Comparison of ENCODE assay signal across 10 cellular contexts in genomic region chr3:112405845-112406244, GRCh38.
A peak's percentile ranks its signal among the peaks of the same experiment; 100 is the strongest.
DNase-seq lines count a peak whose midpoint lies in the region; ATAC-seq lines count a peak whose summit lies in the region.
"Had no signal": no experiment of that assay in that cellular context is flagged by ENCODE, and none has a peak within 500 bp of the region (broad histone marks: within the 10 kb centered on the region; RNA-seq: fewer than 3 reads in every experiment).

No MANE protein-coding gene starts in this region.

- H3K9me3 Mint-ChIP-seq in activated T-helper 17 cell treated with anti-CD3 and anti-CD28 coated beads, Interleukin-2, amount 50 U/mL, for 72 hours: no peaks in the 10 kb centered on the region
- H3K9me3 Mint-ChIP-seq: central memory CD8-positive, alpha-beta T cell had no signal

- H3K36me3 Mint-ChIP-seq in activated T-helper 17 cell treated with anti-CD3 and anti-CD28 coated beads, Interleukin-2, amount 50 U/mL, for 72 hours (ENCODE audit: low read depth): no peaks in the 10 kb centered on the region

- peaks cover 18% of the 10 kb centered on the region for H3K4me1 Mint-ChIP-seq in activated T-helper 17 cell treated with anti-CD3 and anti-CD28 coated beads, Interleukin-2, amount 50 U/mL, for 72 hours
- H3K4me1 Mint-ChIP-seq: central memory CD8-positive, alpha-beta T cell had no signal

- peak; percentile 44 for DNase-seq in stimulated activated CD4-positive, alpha-beta T cell treated with anti-CD3 and anti-CD28 coated beads, Interleukin-4, amount 100 ng/mL, for 24 hours
- DNase-seq in SIG-M5 (lab: John Stamatoyannopoulos, UW) (no peak), ecto neural progenitor cell (ENCODE audit: low spot score) (no peak)
- DNase-seq: mucosa of descending colon, NCI-H2029 had no signal

- ATAC-seq in GM19438 (IDR thresholded peaks at IDR 0.05; ENCODE audit: low read depth, unreplicated experiment): peak; percentile 52
- peak; percentile 47 for ATAC-seq in HG03175 (IDR thresholded peaks at IDR 0.05; ENCODE audit: unreplicated experiment)
- peak; percentile 91 for ATAC-seq in activated T-helper 17 cell treated with anti-CD3 and anti-CD28 coated beads, Interleukin-2, amount 50 U/mL, for 72 hours (replicated peaks)
- no peak for ATAC-seq in HG03432 (IDR thresholded peaks at IDR 0.05; ENCODE audit: unreplicated experiment)
- ATAC-seq: mucosa of descending colon had no signal

- H3K27me3 Mint-ChIP-seq in activated T-helper 17 cell treated with anti-CD3 and anti-CD28 coated beads, Interleukin-2, amount 50 U/mL, for 72 hours: peaks cover 5% of the 10 kb centered on the region
- H3K27me3 Mint-ChIP-seq: central memory CD8-positive, alpha-beta T cell had no signal

- H3K4me3 Mint-ChIP-seq in activated T-helper 17 cell treated with anti-CD3 and anti-CD28 coated beads, Interleukin-2, amount 50 U/mL, for 72 hours: no peak overlapping the region
- H3K4me3 Mint-ChIP-seq: central memory CD8-positive, alpha-beta T cell had no signal

- peak overlapping the region; percentile 37 for H3K27ac Mint-ChIP-seq in activated T-helper 17 cell treated with anti-CD3 and anti-CD28 coated beads, Interleukin-2, amount 50 U/mL, for 72 hours
